Comparison of ENCODE assay signal across 8 cellular contexts in the genomic region with DNA sequence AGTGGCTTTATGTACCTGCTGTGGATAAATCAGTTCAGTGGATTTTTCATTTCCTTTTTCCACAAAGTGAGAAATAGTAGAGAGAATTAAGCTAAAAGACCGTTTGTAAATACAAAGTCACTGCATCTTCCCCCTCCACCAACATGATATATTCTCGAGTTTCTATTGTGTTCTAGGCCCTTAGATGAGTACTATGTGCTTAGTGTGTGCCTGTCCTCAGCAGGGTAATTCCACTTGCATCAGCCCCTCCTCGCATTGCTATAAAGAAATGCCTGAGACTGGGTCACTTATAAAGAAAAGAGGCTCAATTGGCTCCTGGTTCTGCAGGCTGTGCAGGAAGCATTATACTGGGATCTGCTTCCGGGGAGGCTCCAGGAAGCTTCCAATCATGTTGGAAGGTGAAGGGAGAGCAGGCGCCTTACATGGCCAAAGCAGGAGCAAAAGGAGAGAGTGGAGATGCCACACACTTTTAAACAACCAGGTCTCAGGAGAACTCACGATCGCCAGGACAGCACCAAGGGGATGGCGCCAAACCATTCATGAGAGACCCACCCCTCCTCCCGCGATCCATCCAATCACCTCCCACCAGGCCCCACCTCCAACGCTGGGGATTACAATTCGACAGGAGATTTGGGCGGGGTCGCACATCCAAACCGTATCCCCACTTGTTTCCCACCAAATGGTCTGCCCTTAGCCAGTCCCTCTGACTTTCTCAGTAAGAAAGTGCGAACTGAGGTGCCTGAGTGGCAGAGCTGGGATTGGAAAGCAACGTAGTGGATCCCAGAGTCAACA.
A peak's percentile ranks its signal among the peaks of the same experiment; 100 is the strongest.
DNase-seq lines count a peak whose midpoint lies in the region; ATAC-seq and TF ChIP-seq lines count a peak whose summit lies in the region.

No MANE protein-coding gene starts in this region.

- intact Hi-C loops in Caco-2 (cut with micrococcal nuclease; ENCODE audit: unreplicated experiment), result loop anchor here (1.0 to 5.0 kb wide), 7 partner anchors 23 to 783 kb away; partner anchors contain the start of gene ABCC4

- no peak overlapping the region for H3K14ac ChIP-seq in neuronal stem cell (ENCODE audit: low read length)

- no peak for TF ChIP-seq CTCF in Caco-2 (IDR thresholded peaks at IDR 0.05; ENCODE audit: insufficient read depth in 1 of 2, low read depth in 1 of 2, low read length in 1 of 2, severe bottlenecking in 1 of 2, unreplicated experiment in 1 of 2)

- H3K27ac ChIP-seq in SJCRH30, result no peak overlapping the region
- peak overlapping the region; percentile 74 for H3K27ac ChIP-seq in neuronal stem cell (replicated peaks; ENCODE audit: low read length)

- no peak overlapping the region for H4K8ac ChIP-seq in neuronal stem cell (ENCODE audit: low read depth, low read length)

- H2BK15ac ChIP-seq in neuronal stem cell (ENCODE audit: low read length), result no peak overlapping the region

- H3K4ac ChIP-seq in neuronal stem cell (ENCODE audit: low read length), result no peak overlapping the region

- no peaks in the 10 kb centered on the region for H3K27me3 Mint-ChIP-seq in Caco-2 (ENCODE audit: insufficient read depth, unreplicated experiment)

- no peaks in the 10 kb centered on the region for H3K36me3 Mint-ChIP-seq in Caco-2 (ENCODE audit: insufficient read depth, unreplicated experiment)

- peak overlapping the region; percentile 73 for H3K4me3 Mint-ChIP-seq in Caco-2 (ENCODE audit: unreplicated experiment)

- H3K9ac ChIP-seq in neuronal stem cell (ENCODE audit: low read depth, low read length, poor library complexity), result no peak overlapping the region

- H3K9me3 ChIP-seq in Caco-2, result no peaks in the 10 kb centered on the region
- H3K9me3 ChIP-seq in SJCRH30 (replicated peaks), result no peaks in the 10 kb centered on the region
- H3K9me3 ChIP-seq in neuronal stem cell (replicated peaks in 1 of 2; ENCODE audit: control insufficient read depth in 2 of 2, insufficient read depth in 1 of 2, low read depth in 1 of 2, low read length in 2 of 2), result no peaks in the 10 kb centered on the region

- no peaks in the 10 kb centered on the region for H3K9me3 Mint-ChIP-seq in Caco-2 (ENCODE audit: unreplicated experiment)

- H2BK5ac ChIP-seq in neuronal stem cell (ENCODE audit: low read length), result no peak overlapping the region

- H2BK120ac ChIP-seq in neuronal stem cell (ENCODE audit: low read depth, low read length), result no peak overlapping the region

- CTCF ChIA-PET in Caco-2 (lab: Charles Lee), result interaction anchor here (0.6 to 3.8 kb wide), 21 partner anchors 10 to 783 kb away, joined by 3 to 73 read pairs (median 4); partner anchors contain the start of gene ABCC4

- H3K36me3 ChIP-seq in Caco-2 (ENCODE audit: control insufficient read depth, insufficient read depth, low read length), result no peaks in the 10 kb centered on the region
- H3K36me3 ChIP-seq in SJCRH30, result no peaks in the 10 kb centered on the region
- no peaks in the 10 kb centered on the region for H3K36me3 ChIP-seq in neuronal stem cell (replicated peaks in 1 of 2; ENCODE audit: control insufficient read depth in 2 of 2, insufficient read depth in 2 of 2, low read length in 2 of 2)

- H2BK12ac ChIP-seq in neuronal stem cell (ENCODE audit: low read length), result no peak overlapping the region

- H3K4me1 Mint-ChIP-seq in Caco-2 (ENCODE audit: low read depth, unreplicated experiment), result peaks cover 6% of the 10 kb centered on the region

- H3K27ac Mint-ChIP-seq in Caco-2 (ENCODE audit: unreplicated experiment), result peak overlapping the region; percentile 42

- no peaks in the 10 kb centered on the region for H3K79me1 ChIP-seq in neuronal stem cell (ENCODE audit: low read depth, low read length)

- H3K18ac ChIP-seq in neuronal stem cell (ENCODE audit: low read length), result peak overlapping the region; percentile 15

- no CpG with 5 or more reads among the region's 17 CpGs for WGBS in neuronal stem cell (ENCODE audit: extremely low coverage in 2 of 2, insufficient read length in 2 of 2, insufficient replicate concordance in 1 of 2), 2 donors

- ATAC-seq in GM21825 (IDR thresholded peaks at IDR 0.05; ENCODE audit: unreplicated experiment), result peak; percentile 14

- H4K91ac ChIP-seq in neuronal stem cell (ENCODE audit: low read depth, low read length, poor library complexity), result no peak overlapping the region

- no peak overlapping the region for H2AK5ac ChIP-seq in neuronal stem cell (ENCODE audit: low read depth, low read length)

- BruUV-seq in Caco-2 (replicated peaks; lab: Mats Ljungman, UMichigan), result no TSS peak

- H2AFZ ChIP-seq in neuronal stem cell (ENCODE audit: low read length), result peak overlapping the region; percentile 68

- H3K4me1 ChIP-seq in Caco-2 (no peaks in the 10 kb centered on the region; the same call in 1 of the 2 replicates), SJCRH30 (no peaks in the 10 kb centered on the region), neuronal stem cell (ENCODE audit: control insufficient read depth in 2 of 2, insufficient read depth in 1 of 2, low read depth in 1 of 2, low read length in 2 of 2) (peaks cover 0 to 3% of the 10 kb centered on the region in 2 donors)

- peak overlapping the region; percentile 32 for H3K4me3 ChIP-seq in Caco-2 (ENCODE audit: low read depth, low read length)
- peak overlapping the region; percentile 30 for H3K4me3 ChIP-seq in SJCRH30
- peak overlapping the region in 1 of 2 donors; percentile 79 for H3K4me3 ChIP-seq in neuronal stem cell (ENCODE audit: low read length in 2 of 2)

- H3K4me2 ChIP-seq in neuronal stem cell (ENCODE audit: insufficient read depth, low read length, poor library complexity, severe bottlenecking), result peak overlapping the region; percentile 73

- DNase-seq in Caco-2 (peak; percentile 21 to 38), SJCRH30 (peak in 1 of 2 experiments; percentile 12), erythroblast (lab: John Stamatoyannopoulos, UW) (peak; percentile 16 to 36), neuronal stem cell (ENCODE audit: low spot score) (peak; percentile 70), T-helper 9 cell (no peak), amniotic stem cell (lab: John Stamatoyannopoulos, UW) (no peak), HuH-7 (ENCODE audit: low spot score) (no peak)

- no peak for TF ChIP-seq POLR2A in erythroblast (IDR thresholded peaks at IDR 0.05; ENCODE audit: low read length)

- H3K27me3 ChIP-seq in Caco-2 (replicated peaks; ENCODE audit: control insufficient read depth, insufficient read depth, low read length), result no peaks in the 10 kb centered on the region
- no peaks in the 10 kb centered on the region for H3K27me3 ChIP-seq in SJCRH30
- peaks cover 0 to 2% (median 0%) of the 10 kb centered on the region in 3 experiments for H3K27me3 ChIP-seq in neuronal stem cell (ENCODE audit: control insufficient read depth in 3 of 3, insufficient read depth in 3 of 3, low read depth in 1 of 3, low read length in 3 of 3)

- POLR2A ChIA-PET in Caco-2 (lab: Charles Lee), result no interaction called here

- no peak overlapping the region for H3K23ac ChIP-seq in neuronal stem cell (ENCODE audit: low read depth, low read length, poor library complexity)

Comparison
In these comparisons a context has a peak if more than half of its experiments do, and no peak if none do; other contexts are left out.
1. DNase-seq: peak in Caco-2 (2 of 2), erythroblast (2 of 2) and neuronal stem cell (single experiment); none in T-helper 9 cell (single experiment), amniotic stem cell (single experiment) and HuH-7 (single experiment).